1 cellular context compared by ENCODE assay signal in the genomic region with DNA sequence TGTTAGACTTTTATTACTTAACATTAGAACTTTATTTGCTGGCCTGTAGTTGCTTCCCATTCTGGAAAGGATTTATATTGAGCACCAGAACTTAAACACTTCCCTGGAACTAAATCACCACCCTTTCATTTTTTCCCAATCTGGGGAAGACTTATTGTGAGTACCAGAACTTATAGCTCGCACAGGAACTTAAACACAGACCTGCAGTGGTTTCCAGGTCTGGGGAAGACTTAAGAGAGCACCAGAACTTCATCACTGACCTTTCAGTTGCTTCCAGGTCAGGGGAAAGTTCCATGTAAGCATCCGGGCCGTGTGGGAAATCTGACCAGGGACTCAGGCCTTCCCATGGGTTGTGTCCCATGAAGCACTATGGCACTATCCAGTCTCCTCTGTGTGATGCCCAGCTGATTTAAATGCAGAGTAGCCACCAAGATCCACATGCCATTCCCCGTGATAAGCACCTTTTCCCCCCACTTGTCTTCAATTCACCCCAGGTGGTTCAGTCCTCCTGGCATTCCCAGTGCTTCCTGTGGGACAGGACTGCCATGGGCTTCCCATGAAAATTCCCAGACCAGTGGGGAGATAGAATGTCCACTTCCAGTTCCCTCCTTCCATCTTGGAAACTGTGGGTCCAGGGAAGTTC.
TF ChIP-seq lines count a peak whose summit lies in the region.

No MANE protein-coding gene starts in this region.

TF ChIP-seq in K562, 482 proteins besides CTCF, POLR2A, EP300 and RAD21 (continued from another document):
- TF ChIP-seq, protein P1, sequence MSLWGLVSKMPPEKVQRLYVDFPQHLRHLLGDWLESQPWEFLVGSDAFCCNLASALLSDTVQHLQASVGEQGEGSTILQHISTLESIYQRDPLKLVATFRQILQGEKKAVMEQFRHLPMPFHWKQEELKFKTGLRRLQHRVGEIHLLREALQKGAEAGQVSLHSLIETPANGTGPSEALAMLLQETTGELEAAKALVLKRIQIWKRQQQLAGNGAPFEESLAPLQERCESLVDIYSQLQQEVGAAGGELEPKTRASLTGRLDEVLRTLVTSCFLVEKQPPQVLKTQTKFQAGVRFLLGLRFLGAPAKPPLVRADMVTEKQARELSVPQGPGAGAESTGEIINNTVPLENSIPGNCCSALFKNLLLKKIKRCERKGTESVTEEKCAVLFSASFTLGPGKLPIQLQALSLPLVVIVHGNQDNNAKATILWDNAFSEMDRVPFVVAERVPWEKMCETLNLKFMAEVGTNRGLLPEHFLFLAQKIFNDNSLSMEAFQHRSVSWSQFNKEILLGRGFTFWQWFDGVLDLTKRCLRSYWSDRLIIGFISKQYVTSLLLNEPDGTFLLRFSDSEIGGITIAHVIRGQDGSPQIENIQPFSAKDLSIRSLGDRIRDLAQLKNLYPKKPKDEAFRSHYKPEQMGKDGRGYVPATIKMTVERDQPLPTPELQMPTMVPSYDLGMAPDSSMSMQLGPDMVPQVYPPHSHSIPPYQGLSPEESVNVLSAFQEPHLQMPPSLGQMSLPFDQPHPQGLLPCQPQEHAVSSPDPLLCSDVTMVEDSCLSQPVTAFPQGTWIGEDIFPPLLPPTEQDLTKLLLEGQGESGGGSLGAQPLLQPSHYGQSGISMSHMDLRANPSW (CRISPR knock-in tag; IDR thresholded peaks at IDR 0.05), result no peak
